13 cellular contexts compared by ENCODE assay signal in genomic region chr1:77672374-77672773, GRCh38. TPM values are rescaled to one million over a fixed set of nuclear protein-coding genes. Genes with fewer than 3 reads are reported as not detected.
A peak's percentile ranks its signal among the peaks of the same experiment; 100 is the strongest.
DNase-seq lines count a peak whose midpoint lies in the region; ATAC-seq and TF ChIP-seq lines count a peak whose summit lies in the region.
"Had no signal": no experiment of that assay in that cellular context is flagged by ENCODE, and none has a peak within 500 bp of the region (broad histone marks: within the 10 kb centered on the region; RNA-seq: fewer than 3 reads in every experiment).

No MANE protein-coding gene starts in this region.

- H2AFZ ChIP-seq in PC-3 (ENCODE audit: low read length) = no peak overlapping the region
- H2AFZ ChIP-seq: GM23338 had no signal

- peak overlapping the region; percentile 3; the same call in 1 of the 2 replicates for H3K4me2 ChIP-seq in PC-3 (ENCODE audit: low read length)
- peak overlapping the region; percentile 71 for H3K4me2 ChIP-seq in skeletal muscle satellite cell (ENCODE audit: low read length)
- H3K4me2 ChIP-seq: GM23338 had no signal

- intact Hi-C loops in activated CD8-positive, alpha-beta T cell treated with anti-CD3 and anti-CD28 coated beads for 36 hours (cut with micrococcal nuclease) = no loop called here
- intact Hi-C loops in PC-3 (cut with micrococcal nuclease) = loop anchor here (10.0 kb wide), 1 partner anchor 48 kb away; no protein-coding TSS in a partner anchor
- intact Hi-C loops in Caco-2 (cut with micrococcal nuclease; ENCODE audit: unreplicated experiment) = no loop called here

- H3K27ac ChIP-seq in PC-3 (ENCODE audit: low read length) = no peak overlapping the region
- H3K27ac ChIP-seq: skin epidermis had no signal

- H3K36me3 Mint-ChIP-seq in activated CD8-positive, alpha-beta T cell treated with anti-CD3 and anti-CD28 coated beads for 36 hours (ENCODE audit: low read depth) = peaks cover 5% of the 10 kb centered on the region
- no peaks in the 10 kb centered on the region for H3K36me3 Mint-ChIP-seq in activated CD8-positive, alpha-beta T cell treated with anti-CD3 and anti-CD28 coated beads, Interleukin-2, amount 10 ng/mL, durations not matched to agents 7 days and 5 days (ENCODE audit: low read depth)
- H3K36me3 Mint-ChIP-seq in Caco-2 (ENCODE audit: insufficient read depth, unreplicated experiment) = peaks cover 4% of the 10 kb centered on the region
- H3K36me3 Mint-ChIP-seq: activated naive CD4-positive, alpha-beta T cell treated with anti-CD3 and anti-CD28 coated beads, Interleukin-2, amount 50 U/mL, for 24 hours had no signal

- POLR2A ChIA-PET in activated CD8-positive, alpha-beta T cell treated with anti-CD3 and anti-CD28 coated beads for 36 hours (lab: Charles Lee) = interaction anchor here (1.3 kb wide), 1 partner anchor 10 kb away, joined by 5 read pairs; the partner anchor contains the start of gene ZZZ3
- POLR2A ChIA-PET in activated CD8-positive, alpha-beta T cell treated with anti-CD3 and anti-CD28 coated beads, Interleukin-2, amount 10 ng/mL, durations not matched to agents 7 days and 5 days (lab: Charles Lee) = interaction anchor here (2.6 kb wide), 1 partner anchor 11 kb away, joined by 11 read pairs; the partner anchor contains the start of gene ZZZ3
- POLR2A ChIA-PET in PC-3 (lab: Charles Lee; ENCODE audit: unreplicated experiment) (no interaction called here), Caco-2 (lab: Charles Lee) (no interaction called here)

- H3K4me3 Mint-ChIP-seq in activated CD8-positive, alpha-beta T cell treated with anti-CD3 and anti-CD28 coated beads for 36 hours = no peak overlapping the region
- H3K4me3 Mint-ChIP-seq in activated CD8-positive, alpha-beta T cell treated with anti-CD3 and anti-CD28 coated beads, Interleukin-2, amount 10 ng/mL, durations not matched to agents 7 days and 5 days = no peak overlapping the region
- H3K4me3 Mint-ChIP-seq in Caco-2 (ENCODE audit: unreplicated experiment) = no peak overlapping the region
- H3K4me3 Mint-ChIP-seq: activated naive CD4-positive, alpha-beta T cell treated with anti-CD3 and anti-CD28 coated beads, Interleukin-2, amount 50 U/mL, for 24 hours; GM23338 had no signal

- H3K27me3 Mint-ChIP-seq in activated CD8-positive, alpha-beta T cell treated with anti-CD3 and anti-CD28 coated beads for 36 hours = no peaks in the 10 kb centered on the region
- H3K27me3 Mint-ChIP-seq in activated CD8-positive, alpha-beta T cell treated with anti-CD3 and anti-CD28 coated beads, Interleukin-2, amount 10 ng/mL, durations not matched to agents 7 days and 5 days (ENCODE audit: low read depth) = no peaks in the 10 kb centered on the region
- no peaks in the 10 kb centered on the region for H3K27me3 Mint-ChIP-seq in Caco-2 (ENCODE audit: insufficient read depth, unreplicated experiment)
- H3K27me3 Mint-ChIP-seq: activated naive CD4-positive, alpha-beta T cell treated with anti-CD3 and anti-CD28 coated beads, Interleukin-2, amount 50 U/mL, for 24 hours had no signal

- H3K9ac ChIP-seq in PC-3 (ENCODE audit: low read length) (no peak overlapping the region), skeletal muscle satellite cell (ENCODE audit: low read depth, low read length) (peak overlapping the region; percentile 45)

- no peak overlapping the region for H3K27ac Mint-ChIP-seq in activated CD8-positive, alpha-beta T cell treated with anti-CD3 and anti-CD28 coated beads for 36 hours
- no peak overlapping the region for H3K27ac Mint-ChIP-seq in activated CD8-positive, alpha-beta T cell treated with anti-CD3 and anti-CD28 coated beads, Interleukin-2, amount 10 ng/mL, durations not matched to agents 7 days and 5 days
- no peak overlapping the region for H3K27ac Mint-ChIP-seq in Caco-2 (ENCODE audit: unreplicated experiment)

- H3K79me2 ChIP-seq in PC-3 (ENCODE audit: low read length) = peaks cover 100% of the 10 kb centered on the region

- H3K4me3 ChIP-seq in PC-3 (ENCODE audit: low read length) (no peak overlapping the region), skeletal muscle satellite cell (ENCODE audit: low read length) (peak overlapping the region; percentile 44), Caco-2 (ENCODE audit: low read depth, low read length) (no peak overlapping the region)
- H3K4me3 ChIP-seq: GM23338, skin epidermis had no signal

- peaks cover 73% of the 10 kb centered on the region for H3K4me1 Mint-ChIP-seq in activated CD8-positive, alpha-beta T cell treated with anti-CD3 and anti-CD28 coated beads for 36 hours (ENCODE audit: low read depth)
- peaks cover 40% of the 10 kb centered on the region for H3K4me1 Mint-ChIP-seq in activated CD8-positive, alpha-beta T cell treated with anti-CD3 and anti-CD28 coated beads, Interleukin-2, amount 10 ng/mL, durations not matched to agents 7 days and 5 days (ENCODE audit: low read depth)
- H3K4me1 Mint-ChIP-seq in Caco-2 (ENCODE audit: low read depth, unreplicated experiment) = peaks cover 4% of the 10 kb centered on the region

- no peaks in the 10 kb centered on the region for H3K9me3 ChIP-seq in PC-3 (ENCODE audit: low read length)
- no peaks in the 10 kb centered on the region for H3K9me3 ChIP-seq in skeletal muscle satellite cell (replicated peaks; ENCODE audit: low read length)
- H3K9me3 ChIP-seq in Caco-2 = no peaks in the 10 kb centered on the region

- H3F3A ChIP-seq in PC-3 (ENCODE audit: low read length, unreplicated experiment) = no peaks in the 10 kb centered on the region

- CTCF ChIA-PET in activated CD8-positive, alpha-beta T cell treated with anti-CD3 and anti-CD28 coated beads for 36 hours (lab: Charles Lee) = interaction anchor here (1.4 kb wide), 1 partner anchor 13 kb away, joined by 4 read pairs; no protein-coding TSS in a partner anchor
- CTCF ChIA-PET in activated CD8-positive, alpha-beta T cell treated with anti-CD3 and anti-CD28 coated beads, Interleukin-2, amount 10 ng/mL, durations not matched to agents 7 days and 5 days (lab: Charles Lee) = interaction anchor here (1.2 kb wide), 1 partner anchor 12 kb away, joined by 3 read pairs; no protein-coding TSS in a partner anchor
- CTCF ChIA-PET in PC-3 (lab: Charles Lee) (no interaction called here), Caco-2 (lab: Charles Lee) (no interaction called here)

- H4K20me1 ChIP-seq in PC-3 (ENCODE audit: low read length) = peaks cover 50% of the 10 kb centered on the region

- H3K4me1 ChIP-seq in PC-3 (ENCODE audit: insufficient read depth, low read length) (peaks cover 22% of the 10 kb centered on the region), skeletal muscle satellite cell (ENCODE audit: control insufficient read depth, insufficient read depth, low read length) (peaks cover 49% of the 10 kb centered on the region), Caco-2 (peaks cover 22% of the 10 kb centered on the region)

- no peaks in the 10 kb centered on the region for H3K9me3 Mint-ChIP-seq in activated CD8-positive, alpha-beta T cell treated with anti-CD3 and anti-CD28 coated beads for 36 hours
- no peaks in the 10 kb centered on the region for H3K9me3 Mint-ChIP-seq in activated CD8-positive, alpha-beta T cell treated with anti-CD3 and anti-CD28 coated beads, Interleukin-2, amount 10 ng/mL, durations not matched to agents 7 days and 5 days (ENCODE audit: insufficient read depth)
- no peaks in the 10 kb centered on the region for H3K9me3 Mint-ChIP-seq in Caco-2 (ENCODE audit: unreplicated experiment)
- H3K9me3 Mint-ChIP-seq: activated naive CD4-positive, alpha-beta T cell treated with anti-CD3 and anti-CD28 coated beads, Interleukin-2, amount 50 U/mL, for 24 hours; GM23338 had no signal

- ATAC-seq in activated CD8-positive, alpha-beta T cell treated with anti-CD3 and anti-CD28 coated beads for 36 hours = peak; percentile 41
- no peak for ATAC-seq in activated CD8-positive, alpha-beta T cell treated with anti-CD3 and anti-CD28 coated beads, Interleukin-2, amount 10 ng/mL, durations not matched to agents 7 days and 5 days
- peak; percentile 51 for ATAC-seq in GM21723 (IDR thresholded peaks at IDR 0.05; ENCODE audit: unreplicated experiment)
- no peak for ATAC-seq in PC-3
- no peak for ATAC-seq in HG03108 (IDR thresholded peaks at IDR 0.05; ENCODE audit: unreplicated experiment)
- ATAC-seq: GM23338 had no signal

- BruUV-seq in PC-3 (replicated peaks; lab: Mats Ljungman, UMichigan) = no TSS peak
- BruUV-seq in Caco-2 (replicated peaks; lab: Mats Ljungman, UMichigan) = no TSS peak

- H3K27me3 ChIP-seq in PC-3 (ENCODE audit: low read length) (no peaks in the 10 kb centered on the region), skeletal muscle satellite cell (ENCODE audit: control insufficient read depth, insufficient read depth, low read length) (no peaks in the 10 kb centered on the region), Caco-2 (replicated peaks; ENCODE audit: control insufficient read depth, insufficient read depth, low read length) (no peaks in the 10 kb centered on the region)

- TF ChIP-seq CTCF in activated CD8-positive, alpha-beta T cell treated with anti-CD3 and anti-CD28 coated beads for 36 hours (IDR thresholded peaks at IDR 0.05) = no peak
- TF ChIP-seq CTCF in PC-3 (conservative IDR thresholded peaks at IDR 0.05; ENCODE audit: low read depth, low read length) = no peak
- TF ChIP-seq CTCF in Caco-2 (IDR thresholded peaks at IDR 0.05; ENCODE audit: insufficient read depth in 1 of 2, low read depth in 1 of 2, low read length in 1 of 2, severe bottlenecking in 1 of 2, unreplicated experiment in 1 of 2) = no peak

- H3K9me2 ChIP-seq in PC-3 (replicated peaks; ENCODE audit: low read length) = no peaks in the 10 kb centered on the region

- DNase-seq in activated CD8-positive, alpha-beta T cell treated with anti-CD3 and anti-CD28 coated beads for 36 hours = no peak
- no peak for DNase-seq in activated CD8-positive, alpha-beta T cell treated with anti-CD3 and anti-CD28 coated beads, Interleukin-2, amount 10 ng/mL, durations not matched to agents 7 days and 5 days
- DNase-seq in PC-3 (no peak), HT-29 (ENCODE audit: low spot score) (no peak), Caco-2 (no peak)
- DNase-seq: NCI-H187 treated with DMSO at 0.1 percent for 48 hours, nucleus accumbens had no signal

- peaks cover 3% of the 10 kb centered on the region; the same call in 1 of the 2 replicates for H3K36me3 ChIP-seq in PC-3 (ENCODE audit: low read depth, low read length)
- H3K36me3 ChIP-seq in skeletal muscle satellite cell (ENCODE audit: insufficient read depth, low read length) = no peaks in the 10 kb centered on the region
- no peaks in the 10 kb centered on the region for H3K36me3 ChIP-seq in Caco-2 (ENCODE audit: control insufficient read depth, insufficient read depth, low read length)

RNA-seq across cellular contexts. Expression of gene ZZZ3, which starts 10.1 kb away (rescaled TPM):
- total RNA-seq in activated CD8-positive, alpha-beta T cell treated with anti-CD3 and anti-CD28 coated beads for 36 hours = 10 to 100 TPM; 37.7 to 39.5 TPM
- 10 to 100 TPM; 34.3 to 35.9 TPM for total RNA-seq in activated CD8-positive, alpha-beta T cell treated with anti-CD3 and anti-CD28 coated beads, Interleukin-2, amount 10 ng/mL, durations not matched to agents 7 days and 5 days
- total RNA-seq in PC-3 (2014; rRNA removed) (58.1 and 77.8 TPM in 2 replicates), Caco-2 (2022) (25.4 and 32.0 TPM in 2 replicates)
- total RNA-seq in skeletal muscle satellite cell (2012; rRNA removed) = 56.1 and 60.3 TPM in 2 replicates
- total RNA-seq in HT-29 (2014; rRNA removed; shearing (Covaris generic)) = 36.4 and 39.0 TPM in 2 replicates

Comparison
In these comparisons a context has a peak if more than half of its experiments do, and no peak if none do; other contexts are left out.
1. ATAC-seq: peak in activated CD8-positive, alpha-beta T cell treated with anti-CD3 and anti-CD28 coated beads for 36 hours (single experiment) and GM21723 (single experiment); none in activated CD8-positive, alpha-beta T cell treated with anti-CD3 and anti-CD28 coated beads, Interleukin-2, amount 10 ng/mL, durations not matched to agents 7 days and 5 days (single experiment), PC-3 (single experiment) and HG03108 (single experiment).
2. CTCF ChIA-PET loops: an anchor here in activated CD8-positive, alpha-beta T cell treated with anti-CD3 and anti-CD28 coated beads for 36 hours (1.4 kb wide) and activated CD8-positive, alpha-beta T cell treated with anti-CD3 and anti-CD28 coated beads, Interleukin-2, amount 10 ng/mL, durations not matched to agents 7 days and 5 days (1.2 kb wide); none called in PC-3 and Caco-2.
3. POLR2A ChIA-PET loops: an anchor here in activated CD8-positive, alpha-beta T cell treated with anti-CD3 and anti-CD28 coated beads for 36 hours (1.3 kb wide) and activated CD8-positive, alpha-beta T cell treated with anti-CD3 and anti-CD28 coated beads, Interleukin-2, amount 10 ng/mL, durations not matched to agents 7 days and 5 days (2.6 kb wide); none called in PC-3 and Caco-2.